Comparison of ENCODE assay signal across 13 cellular contexts in genomic region chr21:35904995-35905972, GRCh38.
A peak's percentile ranks its signal among the peaks of the same experiment; 100 is the strongest.
DNase-seq lines count a peak whose midpoint lies in the region; ATAC-seq, FAIRE-seq and TF ChIP-seq lines count a peak whose summit lies in the region.
"Had no signal": no experiment of that assay in that cellular context is flagged by ENCODE, and none has a peak within 500 bp of the region (broad histone marks: within the 10 kb centered on the region; RNA-seq: fewer than 3 reads in every experiment).

No MANE protein-coding gene starts in this region.

- H4K8ac ChIP-seq in IMR-90 (ENCODE audit: low read depth in 2 of 2, low read length in 2 of 2): no peak overlapping the region

- no peaks in the 10 kb centered on the region for H4K20me1 ChIP-seq in IMR-90 (ENCODE audit: insufficient read depth, low read length)

- H3K56ac ChIP-seq in IMR-90 (ENCODE audit: extremely low read depth, insufficient read depth, low read length): no peak overlapping the region

- DNase-seq in IMR-90 (no peak), cardiac fibroblast (ENCODE audit: low read depth in 2 of 2) (peak; percentile 34 to 67), kidney glomerular epithelial cell (lab: John Stamatoyannopoulos, UW) (peak; percentile 75), GM12891 (ENCODE audit: insufficient read length, low spot score) (no peak), GM10248 (ENCODE audit: extremely low spot score) (no peak)
- no peak for DNase-seq in activated T-cell treated with anti-CD3 and anti-CD28 coated beads, Interleukin-2, amount 50 U/mL, for 48 hours
- DNase-seq: COR-L47, NCI-H345, RPMI8226 had no signal

- H3K18ac ChIP-seq in IMR-90 (ENCODE audit: low read depth, low read length): no peak overlapping the region

- no peaks in the 10 kb centered on the region for H3K79me1 ChIP-seq in IMR-90 (ENCODE audit: low read depth in 1 of 2, low read length in 2 of 2)

- in situ Hi-C loops in IMR-90 (cut with MboI; ENCODE audit: low sequenced_read_pairs): no loop called here

- H3K27ac ChIP-seq in IMR-90 (ENCODE audit: insufficient read depth, low read length) (no peak overlapping the region), subcutaneous abdominal adipose tissue (ENCODE audit: low read depth, low read length) (no peak overlapping the region)
- H3K27ac ChIP-seq: cardiac muscle cell, KMS-11 had no signal

- H3K36me3 ChIP-seq in IMR-90 (ENCODE audit: control insufficient read depth, insufficient read depth, low read length) (no peaks in the 10 kb centered on the region), subcutaneous abdominal adipose tissue (ENCODE audit: control insufficient read depth in 5 of 5, insufficient read depth in 5 of 5, low read length in 5 of 5) (no peaks in the 10 kb centered on the region)
- H3K36me3 ChIP-seq: cardiac muscle cell had no signal

- no peak overlapping the region for H2BK120ac ChIP-seq in IMR-90 (ENCODE audit: low read depth, low read length)

- intact Hi-C loops in IMR-90 (cut with micrococcal nuclease): no loop called here

- CTCF ChIA-PET in IMR-90 (lab: Yijun Ruan, JAX) (no interaction called here), GM10248 (lab: Yijun Ruan, JAX) (interaction anchor here (1.1 kb wide), 1 partner anchor 11 kb away, joined by 3 read pairs; no protein-coding TSS in a partner anchor)

- POLR2A ChIA-PET in IMR-90 (lab: Charles Lee; ENCODE audit: unreplicated experiment): no interaction called here
- POLR2A ChIA-PET in GM10248 (lab: Yijun Ruan, JAX): no interaction called here

- TF ChIP-seq CTCF in IMR-90 (conservative IDR thresholded peaks at IDR 0.05; ENCODE audit: low read depth, low read length) (no peak), cardiac fibroblast (IDR thresholded peaks at IDR 0.05; ENCODE audit: low read depth, low read length) (no peak), GM10248 (IDR thresholded peaks at IDR 0.05; ENCODE audit: control extremely low read depth, extremely low read depth, low read depth, missing control alignments) (no peak)

- no peak overlapping the region for H2AFZ ChIP-seq in IMR-90 (replicated peaks; ENCODE audit: low read length, poor library complexity)

- ATAC-seq in IMR-90 (ENCODE audit: low read depth): peak; percentile 46; the same call in 1 of the 2 replicates
- ATAC-seq in HG03442 (IDR thresholded peaks at IDR 0.05; ENCODE audit: unreplicated experiment): no peak

- FAIRE-seq in GM12891 (lab: Jason Lieb, UNC): no peak

- no peak for TF ChIP-seq RAD21 in IMR-90 (IDR thresholded peaks at IDR 0.05; ENCODE audit: low read length)

- no peak overlapping the region for H2AK5ac ChIP-seq in IMR-90 (ENCODE audit: low read depth, low read length)

- dilution Hi-C loops in IMR-90 (cut with HindIII; ENCODE audit: low sequenced_read_pairs, unreplicated experiment): no loop called here

- no peaks in the 10 kb centered on the region; the same call in 1 of the 2 replicates for H3K9me3 ChIP-seq in IMR-90 (ENCODE audit: control insufficient read depth, insufficient read depth, low read length)
- no peaks in the 10 kb centered on the region for H3K9me3 ChIP-seq in subcutaneous abdominal adipose tissue (ENCODE audit: control insufficient read depth in 5 of 5, low read length in 5 of 5)

- H3K27me3 ChIP-seq in IMR-90 (ENCODE audit: control insufficient read depth, insufficient read depth, low read length) (peaks cover 3% of the 10 kb centered on the region; the same call in 1 of the 2 replicates), subcutaneous abdominal adipose tissue (ENCODE audit: control insufficient read depth in 5 of 5, insufficient read depth in 4 of 5, low read length in 5 of 5) (no peaks in the 10 kb centered on the region)

- 88% methylated on average over 7 of the region's 12 CpGs; no CpG with 5 or more reads in 1 of the 2 experiments for WGBS in IMR-90 (ENCODE audit: extremely low coverage in 2 of 2, insufficient read length in 1 of 2), 2 experiments

- no peak overlapping the region for H3K23ac ChIP-seq in IMR-90 (ENCODE audit: low read depth, low read length)

- H3K4me3 ChIP-seq in IMR-90 (ENCODE audit: insufficient read depth, low read depth, low read length) (no peak overlapping the region), cardiac fibroblast (replicated peaks in 1 of 2; ENCODE audit: low read depth in 2 of 2, low read length in 2 of 2) (no peak overlapping the region), subcutaneous abdominal adipose tissue (ENCODE audit: low read depth in 1 of 5, low read length in 5 of 5) (peak overlapping the region in 4 of 5 donors; percentile 2 to 38 (median 30))
- H3K4me3 ChIP-seq: cardiac muscle cell had no signal

- no TSS peak for BruUV-seq in IMR-90 (replicated peaks; lab: Mats Ljungman, UMichigan)

- H4K91ac ChIP-seq in IMR-90 (ENCODE audit: insufficient read depth, low read depth, low read length): no peak overlapping the region

- H2BK15ac ChIP-seq in IMR-90 (ENCODE audit: low read depth, low read length): no peak overlapping the region

- H3K4me1 ChIP-seq in IMR-90 (ENCODE audit: control insufficient read depth, insufficient read depth, low read length) (no peaks in the 10 kb centered on the region; the same call in 1 of the 2 replicates), subcutaneous abdominal adipose tissue (ENCODE audit: control insufficient read depth in 5 of 5, insufficient read depth in 5 of 5, low read length in 5 of 5) (peaks cover 0 to 17% (median 14%) of the 10 kb centered on the region in 5 donors)

- H3K9ac ChIP-seq in IMR-90 (ENCODE audit: low read depth, low read length) (no peak overlapping the region), subcutaneous abdominal adipose tissue (ENCODE audit: low read length in 5 of 5) (peak overlapping the region in 1 of 5 donors; percentile 34)
- H3K9ac ChIP-seq: KMS-11 had no signal

- no peak overlapping the region for H3K14ac ChIP-seq in IMR-90 (replicated peaks; ENCODE audit: low read depth, low read length)

- no peak overlapping the region for H4K5ac ChIP-seq in IMR-90 (ENCODE audit: low read depth, low read length)

- no peak overlapping the region for H3K4me2 ChIP-seq in IMR-90 (ENCODE audit: low read depth, low read length)
- H3K4me2 ChIP-seq: KMS-11 had no signal

- H2BK20ac ChIP-seq in IMR-90 (ENCODE audit: low read depth, low read length): no peak overlapping the region

- no peak overlapping the region for H2AK9ac ChIP-seq in IMR-90 (replicated peaks; ENCODE audit: low read depth, low read length, poor library complexity)

- H2BK5ac ChIP-seq in IMR-90 (ENCODE audit: low read depth, low read length, poor library complexity, severe bottlenecking): no peak overlapping the region

- no peaks in the 10 kb centered on the region for H3K9me1 ChIP-seq in IMR-90 (ENCODE audit: insufficient read depth, low read length)

- no peak overlapping the region for H3K4ac ChIP-seq in IMR-90 (ENCODE audit: low read depth, low read length)

- no peak for TF ChIP-seq POLR2A in IMR-90 (IDR thresholded peaks at IDR 0.05; ENCODE audit: low read depth, low read length)
- no peak for TF ChIP-seq POLR2A in GM12891 (IDR thresholded peaks at IDR 0.05; ENCODE audit: low read depth, low read length)

TF ChIP-seq in IMR-90, 13 proteins besides CTCF, POLR2A, EP300 and RAD21:
- no peak for TF ChIP-seq MXI1 (IDR thresholded peaks at IDR 0.05; ENCODE audit: borderline replicate concordance, low read depth, low read length)
- TF ChIP-seq BHLHE40 (IDR thresholded peaks at IDR 0.05; ENCODE audit: low read depth, low read length): no peak

TF ChIP-seq in GM12891, 5 proteins besides CTCF, POLR2A, EP300 and RAD21:
- TF ChIP-seq SPI1 (IDR thresholded peaks at IDR 0.05; ENCODE audit: low read depth, low read length) (no peak), POU2F2 (IDR thresholded peaks at IDR 0.05; ENCODE audit: low read depth, low read length) (no peak), POLR2AphosphoS5 (IDR thresholded peaks at IDR 0.05; ENCODE audit: low read depth, low read length) (no peak), TAF1 (IDR thresholded peaks at IDR 0.05; ENCODE audit: low read depth, low read length) (no peak), PAX5 (IDR thresholded peaks at IDR 0.05; ENCODE audit: insufficient read depth, low read length, severe bottlenecking) (no peak)

Comparison
In these comparisons a context has a peak if more than half of its experiments do, and no peak if none do; other contexts are left out.
1. DNase-seq: peak in cardiac fibroblast (2 of 2) and kidney glomerular epithelial cell (single experiment); none in IMR-90 (single experiment), GM12891 (single experiment), activated T-cell treated with anti-CD3 and anti-CD28 coated beads, Interleukin-2, amount 50 U/mL, for 48 hours (0 of 2) and GM10248 (single experiment).
2. H3K4me3 ChIP-seq: peak in subcutaneous abdominal adipose tissue (4 of 5); none in IMR-90 (single experiment) and cardiac fibroblast (0 of 2).